Comparison of ENCODE assay signal across 8 cellular contexts in genomic region chr1:201481761-201482493, GRCh38. TPM values are rescaled to one million over a fixed set of nuclear protein-coding genes. Genes with fewer than 3 reads are reported as not detected.
A peak's percentile ranks its signal among the peaks of the same experiment; 100 is the strongest.
DNase-seq lines count a peak whose midpoint lies in the region; ATAC-seq and TF ChIP-seq lines count a peak whose summit lies in the region.

No MANE protein-coding gene starts in this region.

- H3K27me3 Mint-ChIP-seq in activated T-cell treated with anti-CD3 and anti-CD28 coated beads, Interleukin-2, amount 50 U/mL, for 72 hours (ENCODE audit: low read depth) = peaks cover 9% of the 10 kb centered on the region
- peaks cover 11 to 41% (median 20%) of the 10 kb centered on the region in 5 donors for H3K27me3 Mint-ChIP-seq in naive thymus-derived CD8-positive, alpha-beta T cell
- peaks cover 5 to 15% of the 10 kb centered on the region in 2 donors for H3K27me3 Mint-ChIP-seq in stimulated activated naive B cell treated with anti-CD40 and anti-IgM and Interleukin-4, amounts not matched to agents 10 μg/mL and 1 μg/mL and 100 μg/mL, for 72 hours

- POLR2A ChIA-PET in naive thymus-derived CD8-positive, alpha-beta T cell (lab: Charles Lee) = interaction anchor here (2.2 to 3.6 kb wide), 2 partner anchors 24 to 31 kb away, joined by 23 to 24 read pairs; partner anchors contain the start of gene CSRP1

- H3K9me3 Mint-ChIP-seq in activated T-cell treated with anti-CD3 and anti-CD28 coated beads, Interleukin-2, amount 50 U/mL, for 72 hours = no peaks in the 10 kb centered on the region
- H3K9me3 Mint-ChIP-seq in naive thymus-derived CD8-positive, alpha-beta T cell = no peaks in the 10 kb centered on the region
- H3K9me3 Mint-ChIP-seq in stimulated activated naive B cell treated with anti-CD40 and anti-IgM and Interleukin-4, amounts not matched to agents 10 μg/mL and 1 μg/mL and 100 μg/mL, for 72 hours = no peaks in the 10 kb centered on the region

- no peaks in the 10 kb centered on the region for H3K36me3 Mint-ChIP-seq in activated T-cell treated with anti-CD3 and anti-CD28 coated beads, Interleukin-2, amount 50 U/mL, for 72 hours (ENCODE audit: insufficient read depth in 2 of 2)
- peaks cover 0 to 26% (median 0%) of the 10 kb centered on the region in 3 donors for H3K36me3 Mint-ChIP-seq in naive thymus-derived CD8-positive, alpha-beta T cell
- peaks cover 8 to 17% of the 10 kb centered on the region in 2 donors for H3K36me3 Mint-ChIP-seq in stimulated activated naive B cell treated with anti-CD40 and anti-IgM and Interleukin-4, amounts not matched to agents 10 μg/mL and 1 μg/mL and 100 μg/mL, for 72 hours

- peak; percentile 72 for ATAC-seq in GM21529 (IDR thresholded peaks at IDR 0.05; ENCODE audit: unreplicated experiment)
- peak; percentile 85 to 91 for ATAC-seq in activated T-cell treated with anti-CD3 and anti-CD28 coated beads, Interleukin-2, amount 50 U/mL, for 72 hours (replicated peaks in 1 of 2)
- ATAC-seq in naive thymus-derived CD8-positive, alpha-beta T cell = peak; percentile 89 to 91
- ATAC-seq in stimulated activated naive B cell treated with anti-CD40 and anti-IgM and Interleukin-4, amounts not matched to agents 10 μg/mL and 1 μg/mL and 100 μg/mL, for 72 hours (replicated peaks) = peak; percentile 85 to 89

- H3K4me1 Mint-ChIP-seq in activated T-cell treated with anti-CD3 and anti-CD28 coated beads, Interleukin-2, amount 50 U/mL, for 72 hours (ENCODE audit: low read depth) = peaks cover 21% of the 10 kb centered on the region
- peaks cover 8 to 23% (median 20%) of the 10 kb centered on the region in 4 donors for H3K4me1 Mint-ChIP-seq in naive thymus-derived CD8-positive, alpha-beta T cell
- H3K4me1 Mint-ChIP-seq in stimulated activated naive B cell treated with anti-CD40 and anti-IgM and Interleukin-4, amounts not matched to agents 10 μg/mL and 1 μg/mL and 100 μg/mL, for 72 hours = peaks cover 21 to 30% of the 10 kb centered on the region in 2 donors

- H3K4me3 Mint-ChIP-seq in activated T-cell treated with anti-CD3 and anti-CD28 coated beads, Interleukin-2, amount 50 U/mL, for 72 hours = peak overlapping the region; percentile 82 to 83
- H3K4me3 Mint-ChIP-seq in naive thymus-derived CD8-positive, alpha-beta T cell = peak overlapping the region; percentile 69 to 80 (median 78)
- peak overlapping the region; percentile 84 to 88 for H3K4me3 Mint-ChIP-seq in stimulated activated naive B cell treated with anti-CD40 and anti-IgM and Interleukin-4, amounts not matched to agents 10 μg/mL and 1 μg/mL and 100 μg/mL, for 72 hours

- DNase-seq in DMS153 (lab: John Stamatoyannopoulos, UW) (peak; percentile 79), HuH-7.5 (ENCODE audit: low spot score) (peak; percentile 89), fibroblast of gingiva (ENCODE audit: low read depth) (peak; percentile 70)
- DNase-seq in activated T-cell treated with anti-CD3 and anti-CD28 coated beads, Interleukin-2, amount 50 U/mL, for 72 hours = peak; percentile 84 to 85
- DNase-seq in naive thymus-derived CD8-positive, alpha-beta T cell = peak; percentile 61 to 88 (median 74)
- DNase-seq in stimulated activated naive B cell treated with anti-CD40 and anti-IgM and Interleukin-4, amounts not matched to agents 10 μg/mL and 1 μg/mL and 100 μg/mL, for 72 hours = peak; percentile 70

- no peak overlapping the region for H3K27ac Mint-ChIP-seq in activated T-cell treated with anti-CD3 and anti-CD28 coated beads, Interleukin-2, amount 50 U/mL, for 72 hours
- H3K27ac Mint-ChIP-seq in naive thymus-derived CD8-positive, alpha-beta T cell = peak overlapping the region in 3 of 10 donors; percentile 2 to 29 (median 17)
- no peak overlapping the region for H3K27ac Mint-ChIP-seq in stimulated activated naive B cell treated with anti-CD40 and anti-IgM and Interleukin-4, amounts not matched to agents 10 μg/mL and 1 μg/mL and 100 μg/mL, for 72 hours

TF ChIP-seq in PFSK-1, 5 proteins besides CTCF, POLR2A, EP300 and RAD21:
- TF ChIP-seq REST (IDR thresholded peaks at IDR 0.05; ENCODE audit: insufficient read depth in 1 of 2, low read depth in 2 of 2, low read length in 2 of 2) = no peak
- TF ChIP-seq FOXP2 (optimal IDR thresholded peaks at IDR 0.05; ENCODE audit: borderline replicate concordance, extremely low read depth, extremely low read length, insufficient read depth) = peak; percentile 57

RNA-seq across cellular contexts. Expression of gene PHLDA3, which starts 12.9 kb away (rescaled TPM):
- polyA plus RNA-seq in PFSK-1 (2012; ENCODE audit: insufficient read length, low read depth) = 0.55 TPM
- 10 to 100 TPM; 10.7 to 25.6 TPM for total RNA-seq in activated T-cell treated with anti-CD3 and anti-CD28 coated beads, Interleukin-2, amount 50 U/mL, for 72 hours
- under 1 TPM; 0.55 to 0.60 TPM for total RNA-seq in naive thymus-derived CD8-positive, alpha-beta T cell
- polyA plus RNA-seq in naive thymus-derived CD8-positive, alpha-beta T cell = not detected

RNA-seq across cellular contexts. Expression of gene CSRP1, which starts 25.0 kb away (rescaled TPM):
- polyA plus RNA-seq in PFSK-1 (2012; ENCODE audit: insufficient read length, low read depth) = 139 TPM
- total RNA-seq in activated T-cell treated with anti-CD3 and anti-CD28 coated beads, Interleukin-2, amount 50 U/mL, for 72 hours = 10 to 100 TPM; 44.7 to 52.6 TPM
- 10 to 100 TPM; 21.8 to 22.4 TPM for total RNA-seq in naive thymus-derived CD8-positive, alpha-beta T cell
- 10 to 100 TPM; 43.3 to 48.2 (median 46.1) TPM for polyA plus RNA-seq in naive thymus-derived CD8-positive, alpha-beta T cell

RNA-seq across cellular contexts. Expression of gene NAV1, which starts 57.0 kb away (rescaled TPM):
- polyA plus RNA-seq in PFSK-1 (2012; ENCODE audit: insufficient read length, low read depth) = 17.4 TPM
- total RNA-seq in activated T-cell treated with anti-CD3 and anti-CD28 coated beads, Interleukin-2, amount 50 U/mL, for 72 hours = 1 to 10 TPM; 6.2 to 6.3 TPM
- 1 to 10 TPM; 2.1 to 3.0 TPM for total RNA-seq in naive thymus-derived CD8-positive, alpha-beta T cell
- 1 to 10 TPM in 1 of 3 donors, under 1 TPM in 2; 0.10 to 1.9 (median 0.41) TPM for polyA plus RNA-seq in naive thymus-derived CD8-positive, alpha-beta T cell

Comparison
In these comparisons a context has a peak if more than half of its experiments do, and no peak if none do; other contexts are left out.
1. Peak in every context shown above with its lines: DNase-seq and ATAC-seq.
2. RNA of gene PHLDA3, which starts 12.9 kb away (total RNA-seq): 10.7 to 25.6 TPM in activated T-cell treated with anti-CD3 and anti-CD28 coated beads, Interleukin-2, amount 50 U/mL, for 72 hours; 0.55 to 0.60 TPM in naive thymus-derived CD8-positive, alpha-beta T cell; every median in the first group is over 4 times any median in the second.